In the genomic region with DNA sequence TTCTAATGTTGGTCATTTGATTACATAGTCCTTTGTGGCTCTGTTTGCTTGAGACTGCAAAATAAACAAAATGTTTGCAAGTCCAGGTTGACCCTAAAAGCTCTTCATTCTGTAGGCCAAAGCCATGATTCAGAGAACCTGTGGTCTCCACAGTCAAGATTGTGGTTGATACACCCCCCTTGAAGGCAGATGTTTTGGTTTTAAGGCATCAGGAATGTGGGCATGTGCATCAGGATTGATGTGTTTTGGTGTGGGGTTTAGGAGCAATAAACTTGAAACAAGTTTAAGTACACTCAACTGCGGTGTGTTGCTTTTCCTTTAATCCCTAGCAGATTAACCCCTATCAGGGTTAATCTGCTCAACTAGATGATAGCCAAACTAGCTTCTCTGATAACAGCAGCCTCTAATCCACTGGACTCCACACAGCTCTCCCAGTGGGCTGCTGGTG, we compare ENCODE assay signal across 18 cellular contexts.
DNase-seq lines count a peak whose midpoint lies in the region; ATAC-seq and TF ChIP-seq lines count a peak whose summit lies in the region.
"Had no signal": no experiment of that assay in that cellular context is flagged by ENCODE, and none has a peak within 500 bp of the region (broad histone marks: within the 10 kb centered on the region; RNA-seq: fewer than 3 reads in every experiment).

No MANE protein-coding gene starts in this region.

- H3K9me1 ChIP-seq in IMR-90 (ENCODE audit: insufficient read depth, low read length), result no peaks in the 10 kb centered on the region; the same call in 1 of the 2 replicates

- no peak overlapping the region for H3K4me2 ChIP-seq in IMR-90 (ENCODE audit: low read depth, low read length)
- H3K4me2 ChIP-seq in mesenchymal stem cell (ENCODE audit: low read length, poor library complexity, severe bottlenecking), result no peak overlapping the region
- H3K4me2 ChIP-seq: GM23338 had no signal

- H3K4me3 Mint-ChIP-seq in stimulated activated naive B cell treated with anti-CD40 and anti-IgM and Interleukin-4, amounts not matched to agents 10 μg/mL and 1 μg/mL and 100 μg/mL, for 72 hours, result no peak overlapping the region
- H3K4me3 Mint-ChIP-seq: activated CD4-positive, alpha-beta T cell treated with anti-CD3 and anti-CD28 coated beads for 36 hours; central memory CD8-positive, alpha-beta T cell; GM23338; mesothelial cell of epicardium had no signal

- H2BK120ac ChIP-seq in IMR-90 (ENCODE audit: low read depth, low read length) (no peak overlapping the region), mesenchymal stem cell (ENCODE audit: low read depth, low read length) (no peak overlapping the region)

- H3K4me1 ChIP-seq in IMR-90 (ENCODE audit: control insufficient read depth, insufficient read depth, low read length), result no peaks in the 10 kb centered on the region
- peaks cover 4% of the 10 kb centered on the region for H3K4me1 ChIP-seq in mesenchymal stem cell (ENCODE audit: control insufficient read depth, insufficient read depth, low read depth, low read length)
- H3K4me1 ChIP-seq in gastroesophageal sphincter, result peaks cover 0 to 12% (median 0%) of the 10 kb centered on the region in 3 donors
- H3K4me1 ChIP-seq: pancreas had no signal

- H4K91ac ChIP-seq in IMR-90 (ENCODE audit: insufficient read depth, low read depth, low read length) (no peak overlapping the region), mesenchymal stem cell (ENCODE audit: low read length) (no peak overlapping the region)

- H3K4ac ChIP-seq in IMR-90 (ENCODE audit: low read depth, low read length) (no peak overlapping the region), mesenchymal stem cell (ENCODE audit: low read depth in 1 of 2, low read length in 2 of 2) (no peak overlapping the region)

- no peak overlapping the region for H3K4me3 ChIP-seq in IMR-90 (ENCODE audit: insufficient read depth, low read depth, low read length)
- no peak overlapping the region for H3K4me3 ChIP-seq in mesenchymal stem cell (ENCODE audit: insufficient read depth in 1 of 2, low read depth in 1 of 2, low read length in 2 of 2)
- H3K4me3 ChIP-seq in gastroesophageal sphincter, result no peak overlapping the region
- H3K4me3 ChIP-seq: GM23338, K562, pancreas had no signal

- no peak overlapping the region for H2AK9ac ChIP-seq in IMR-90 (replicated peaks; ENCODE audit: low read depth, low read length, poor library complexity)

- H3K9me3 ChIP-seq in IMR-90 (ENCODE audit: control insufficient read depth, insufficient read depth, low read length), result no peaks in the 10 kb centered on the region
- no peaks in the 10 kb centered on the region for H3K9me3 ChIP-seq in mesenchymal stem cell (ENCODE audit: control insufficient read depth, low read length)
- no peaks in the 10 kb centered on the region for H3K9me3 ChIP-seq in gastroesophageal sphincter
- H3K9me3 ChIP-seq: pancreas had no signal

- H3K27ac ChIP-seq in IMR-90 (ENCODE audit: insufficient read depth, low read length), result no peak overlapping the region
- no peak overlapping the region for H3K27ac ChIP-seq in mesenchymal stem cell (ENCODE audit: low read length, poor library complexity, severe bottlenecking)
- no peak overlapping the region for H3K27ac ChIP-seq in caudate nucleus (ENCODE audit: low read depth, low read length)
- no peak overlapping the region for H3K27ac ChIP-seq in gastroesophageal sphincter
- H3K27ac ChIP-seq: pancreas had no signal

- no peak for TF ChIP-seq CTCF in IMR-90 (conservative IDR thresholded peaks at IDR 0.05; ENCODE audit: low read depth, low read length)
- TF ChIP-seq CTCF in gastroesophageal sphincter (IDR thresholded peaks at IDR 0.05), result no peak

- no peak overlapping the region for H3K27ac Mint-ChIP-seq in stimulated activated naive B cell treated with anti-CD40 and anti-IgM and Interleukin-4, amounts not matched to agents 10 μg/mL and 1 μg/mL and 100 μg/mL, for 72 hours
- H3K27ac Mint-ChIP-seq: activated CD4-positive, alpha-beta T cell treated with anti-CD3 and anti-CD28 coated beads for 36 hours; activated naive CD4-positive, alpha-beta T cell treated with anti-CD3 and anti-CD28 coated beads, Interleukin-2, amount 50 U/mL, for 72 hours; mesothelial cell of epicardium had no signal

- peaks cover 0 to 6% of the 10 kb centered on the region in 2 donors for H3K4me1 Mint-ChIP-seq in stimulated activated naive B cell treated with anti-CD40 and anti-IgM and Interleukin-4, amounts not matched to agents 10 μg/mL and 1 μg/mL and 100 μg/mL, for 72 hours
- H3K4me1 Mint-ChIP-seq: activated CD4-positive, alpha-beta T cell treated with anti-CD3 and anti-CD28 coated beads for 36 hours; mesothelial cell of epicardium had no signal

- H4K5ac ChIP-seq in IMR-90 (ENCODE audit: low read depth, low read length), result no peak overlapping the region

- H2BK15ac ChIP-seq in IMR-90 (ENCODE audit: low read depth, low read length) (no peak overlapping the region), mesenchymal stem cell (ENCODE audit: low read depth, poor library complexity, severe bottlenecking) (no peak overlapping the region)

- peaks cover 8 to 9% of the 10 kb centered on the region in 2 experiments; a peak in 3 of 4 replicates for H3K79me1 ChIP-seq in IMR-90 (ENCODE audit: low read depth in 1 of 2, low read length in 2 of 2)
- peaks cover 31% of the 10 kb centered on the region for H3K79me1 ChIP-seq in mesenchymal stem cell (replicated peaks; ENCODE audit: low read length, poor library complexity, severe bottlenecking)

- in situ Hi-C loops in IMR-90 (cut with MboI; ENCODE audit: low sequenced_read_pairs), result no loop called here

- H2BK20ac ChIP-seq in IMR-90 (ENCODE audit: low read depth, low read length), result no peak overlapping the region

- BruUV-seq in IMR-90 (replicated peaks; lab: Mats Ljungman, UMichigan), result no TSS peak

- ATAC-seq in IMR-90 (ENCODE audit: low read depth), result peak; percentile 51
- no peak for ATAC-seq in gastroesophageal sphincter
- ATAC-seq in stimulated activated naive B cell treated with anti-CD40 and anti-IgM and Interleukin-4, amounts not matched to agents 10 μg/mL and 1 μg/mL and 100 μg/mL, for 72 hours (replicated peaks), result no peak
- ATAC-seq: activated CD4-positive, alpha-beta T cell treated with anti-CD3 and anti-CD28 coated beads for 36 hours; activated naive CD4-positive, alpha-beta T cell treated with anti-CD3 and anti-CD28 coated beads, Interleukin-2, amount 50 U/mL, for 72 hours; GM23338; K562; pancreas had no signal

- no peak overlapping the region for H4K8ac ChIP-seq in IMR-90 (ENCODE audit: low read depth in 2 of 2, low read length in 2 of 2)
- no peak overlapping the region for H4K8ac ChIP-seq in mesenchymal stem cell (ENCODE audit: low read length)

- CTCF ChIA-PET in IMR-90 (lab: Yijun Ruan, JAX), result no interaction called here

- H3K9ac ChIP-seq in IMR-90 (ENCODE audit: low read depth, low read length), result no peak overlapping the region
- no peak overlapping the region for H3K9ac ChIP-seq in mesenchymal stem cell (ENCODE audit: low read length)

- TF ChIP-seq POLR2A in IMR-90 (IDR thresholded peaks at IDR 0.05; ENCODE audit: low read depth, low read length) (no peak), gastroesophageal sphincter (IDR thresholded peaks at IDR 0.05) (no peak)

- no CpG with 5 or more reads among the region's 1 CpG for WGBS in IMR-90 (ENCODE audit: extremely low coverage in 2 of 2, insufficient read length in 1 of 2), 2 experiments
- 0% methylated on average over 1 of the region's 1 CpG for WGBS in mesenchymal stem cell
- 67 to 75% methylated on average over 1 of the region's 1 CpG for WGBS in gastroesophageal sphincter (ENCODE audit: low coverage in 1 of 2), 2 donors

- intact Hi-C loops in IMR-90 (cut with micrococcal nuclease), result no loop called here

- H3K27me3 Mint-ChIP-seq in stimulated activated naive B cell treated with anti-CD40 and anti-IgM and Interleukin-4, amounts not matched to agents 10 μg/mL and 1 μg/mL and 100 μg/mL, for 72 hours, result no peaks in the 10 kb centered on the region
- H3K27me3 Mint-ChIP-seq: activated CD4-positive, alpha-beta T cell treated with anti-CD3 and anti-CD28 coated beads for 36 hours; central memory CD8-positive, alpha-beta T cell had no signal

- H2AFZ ChIP-seq in IMR-90 (replicated peaks; ENCODE audit: low read length, poor library complexity), result no peak overlapping the region
- H2AFZ ChIP-seq in mesenchymal stem cell (ENCODE audit: low read depth, low read length), result no peak overlapping the region
- H2AFZ ChIP-seq: GM23338 had no signal

- H3K36me3 Mint-ChIP-seq in stimulated activated naive B cell treated with anti-CD40 and anti-IgM and Interleukin-4, amounts not matched to agents 10 μg/mL and 1 μg/mL and 100 μg/mL, for 72 hours, result peaks cover 0 to 6% of the 10 kb centered on the region in 2 donors

- no peak overlapping the region for H3K56ac ChIP-seq in IMR-90 (ENCODE audit: extremely low read depth, insufficient read depth, low read length)

- H3K18ac ChIP-seq in IMR-90 (ENCODE audit: low read depth, low read length) (no peak overlapping the region), mesenchymal stem cell (ENCODE audit: low read depth in 1 of 2, low read length in 2 of 2) (no peak overlapping the region)

- peak; percentile 58 for DNase-seq in D341Med (ENCODE audit: low spot score)
- DNase-seq in IMR-90, result peak; percentile 57
- DNase-seq in astrocyte of the hippocampus (ENCODE audit: low read depth, low spot score), result peak; percentile 82
- peak; percentile 35 for DNase-seq in mesenchymal stem cell
- no peak for DNase-seq in caudate nucleus (lab: John Stamatoyannopoulos, UW)
- no peak for DNase-seq in stimulated activated naive B cell treated with anti-CD40 and anti-IgM and Interleukin-4, amounts not matched to agents 10 μg/mL and 1 μg/mL and 100 μg/mL, for 72 hours
- DNase-seq in stimulated activated CD4-positive, alpha-beta T cell treated with anti-CD3 and anti-CD28 coated beads, Interleukin-15, amount 100 ng/mL, for 24 hours, result no peak
- DNase-seq: activated CD4-positive, alpha-beta T cell treated with anti-CD3 and anti-CD28 coated beads for 36 hours; activated T-cell treated with anti-CD3 and anti-CD28 coated beads for 4 hours; NCI-H510A; pancreas; T-helper 1 cell had no signal

- H2AK5ac ChIP-seq in IMR-90 (ENCODE audit: low read depth, low read length) (no peak overlapping the region), mesenchymal stem cell (ENCODE audit: low read length, severe bottlenecking) (no peak overlapping the region)

- H4K20me1 ChIP-seq in IMR-90 (ENCODE audit: insufficient read depth, low read length), result no peaks in the 10 kb centered on the region

- H3K27me3 ChIP-seq in IMR-90 (ENCODE audit: control insufficient read depth, insufficient read depth, low read length) (no peaks in the 10 kb centered on the region), mesenchymal stem cell (ENCODE audit: control insufficient read depth in 1 of 2, insufficient read depth in 1 of 2, low read length in 2 of 2) (no peaks in the 10 kb centered on the region), gastroesophageal sphincter (no peaks in the 10 kb centered on the region)
- H3K27me3 ChIP-seq: pancreas had no signal

- H2BK5ac ChIP-seq in IMR-90 (ENCODE audit: low read depth, low read length, poor library complexity, severe bottlenecking) (no peak overlapping the region), mesenchymal stem cell (ENCODE audit: low read depth, low read length, poor library complexity, severe bottlenecking) (no peak overlapping the region)

- POLR2A ChIA-PET in IMR-90 (lab: Charles Lee; ENCODE audit: unreplicated experiment), result no interaction called here

- H2BK12ac ChIP-seq in mesenchymal stem cell (ENCODE audit: low read length in 2 of 2), result no peak overlapping the region

- no peak overlapping the region for H3K14ac ChIP-seq in IMR-90 (replicated peaks; ENCODE audit: low read depth, low read length)
- H3K14ac ChIP-seq in mesenchymal stem cell (ENCODE audit: low read length in 2 of 2), result no peak overlapping the region

- TF ChIP-seq EP300 in gastroesophageal sphincter (IDR thresholded peaks at IDR 0.05), result no peak

- dilution Hi-C loops in IMR-90 (cut with HindIII; ENCODE audit: low sequenced_read_pairs, unreplicated experiment), result no loop called here

- TF ChIP-seq RAD21 in IMR-90 (IDR thresholded peaks at IDR 0.05; ENCODE audit: low read length), result no peak

- H3K9me3 Mint-ChIP-seq in stimulated activated naive B cell treated with anti-CD40 and anti-IgM and Interleukin-4, amounts not matched to agents 10 μg/mL and 1 μg/mL and 100 μg/mL, for 72 hours, result no peaks in the 10 kb centered on the region
- H3K9me3 Mint-ChIP-seq: central memory CD8-positive, alpha-beta T cell; GM23338; mesothelial cell of epicardium had no signal

- H3K23ac ChIP-seq in IMR-90 (ENCODE audit: low read depth, low read length) (no peak overlapping the region), mesenchymal stem cell (ENCODE audit: low read length in 2 of 2) (no peak overlapping the region)

- H3K36me3 ChIP-seq in IMR-90 (ENCODE audit: control insufficient read depth, insufficient read depth, low read length) (no peaks in the 10 kb centered on the region), mesenchymal stem cell (ENCODE audit: control insufficient read depth in 1 of 2, insufficient read depth in 2 of 2, low read depth in 1 of 2, low read length in 2 of 2) (peaks cover 0 to 3% of the 10 kb centered on the region in 2 experiments), gastroesophageal sphincter (no peaks in the 10 kb centered on the region)
- H3K36me3 ChIP-seq: pancreas had no signal

Comparison
In these comparisons a context has a peak if more than half of its experiments do, and no peak if none do; other contexts are left out.
1. DNase-seq: peak in D341Med (single experiment), IMR-90 (single experiment), astrocyte of the hippocampus (single experiment) and mesenchymal stem cell (single experiment); none in caudate nucleus (0 of 61), stimulated activated naive B cell treated with anti-CD40 and anti-IgM and Interleukin-4, amounts not matched to agents 10 μg/mL and 1 μg/mL and 100 μg/mL, for 72 hours (single experiment) and stimulated activated CD4-positive, alpha-beta T cell treated with anti-CD3 and anti-CD28 coated beads, Interleukin-15, amount 100 ng/mL, for 24 hours (single experiment).